ENCODE assay signal across 8 cellular contexts in the genomic region with DNA sequence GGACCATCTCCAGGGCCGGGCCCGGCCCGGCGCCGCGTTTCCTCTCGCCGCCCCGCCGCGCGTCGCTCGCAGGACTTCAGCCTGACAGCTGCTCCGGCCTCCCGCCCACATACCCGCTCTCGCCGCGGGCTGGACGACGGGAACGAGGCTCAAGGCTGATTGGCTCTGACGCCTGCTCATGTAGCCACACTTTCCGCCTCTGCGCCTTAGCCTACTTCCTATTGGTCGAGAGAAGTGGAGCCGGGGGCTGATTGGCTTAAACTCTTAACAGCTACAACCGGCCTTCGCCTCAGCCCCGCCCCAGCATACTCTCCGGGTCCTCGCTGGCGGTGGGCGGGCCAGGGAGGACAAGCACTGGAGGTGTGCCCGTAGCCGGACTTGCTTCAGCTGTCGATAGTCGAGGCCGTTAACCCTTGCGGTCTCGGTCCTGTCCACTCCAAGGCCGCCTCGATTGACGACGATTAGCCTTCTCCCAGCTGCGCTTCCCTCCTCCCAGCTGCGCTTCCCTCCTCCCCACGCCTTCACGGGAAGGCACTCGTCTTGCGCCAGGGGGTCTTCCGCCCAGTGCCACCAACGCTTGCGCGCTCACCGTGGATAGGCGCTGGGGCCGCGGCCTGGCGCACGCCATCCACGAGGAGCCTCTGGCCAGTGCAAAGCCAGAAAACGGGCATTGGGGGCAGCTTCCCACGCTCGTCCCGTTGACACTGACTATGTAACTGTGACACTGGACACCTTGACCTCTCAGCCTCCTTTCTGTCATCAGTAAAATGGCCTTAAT. TPM values are rescaled to one million over a fixed set of nuclear protein-coding genes. Genes with fewer than 3 reads are reported as not detected.
DNase-seq lines count a peak whose midpoint lies in the region; ATAC-seq and TF ChIP-seq lines count a peak whose summit lies in the region.

A gene (minus strand): TSS at position 86 of the 778 bp plus-strand sequence. CDS start 79 bp downstream, at position 7.

- peak within 1 kb of the TSS; percentile 93 for H3K27ac Mint-ChIP-seq in activated CD4-positive, alpha-beta T cell treated with anti-CD3 and anti-CD28 coated beads, Interleukin-2, amount 10 ng/mL, durations not matched to agents 7 days and 5 days

- peaks cover 37% of the 10 kb centered on the region for H3K4me1 Mint-ChIP-seq in activated CD4-positive, alpha-beta T cell treated with anti-CD3 and anti-CD28 coated beads, Interleukin-2, amount 10 ng/mL, durations not matched to agents 7 days and 5 days

- H3K9me3 Mint-ChIP-seq in activated CD4-positive, alpha-beta T cell treated with anti-CD3 and anti-CD28 coated beads, Interleukin-2, amount 10 ng/mL, durations not matched to agents 7 days and 5 days: no peaks in the 10 kb centered on the region

- CTCF ChIA-PET in BJ (lab: Yijun Ruan, JAX): interaction anchor here (0.6 to 3.2 kb wide), 7 partner anchors 11 to 831 kb away, joined by 3 to 13 read pairs (median 3); no protein-coding TSS in a partner anchor
- CTCF ChIA-PET in activated CD4-positive, alpha-beta T cell treated with anti-CD3 and anti-CD28 coated beads, Interleukin-2, amount 10 ng/mL, durations not matched to agents 7 days and 5 days (lab: Charles Lee): interaction anchor here (0.5 to 9.1 kb wide), 10 partner anchors 10 to 765 kb away, joined by 3 to 45 read pairs (median 4); a partner anchor contains a TSS

- peak within 1 kb of the TSS; percentile 91 for H3K4me3 ChIP-seq in BJ (ENCODE audit: low read depth, low read length)

- no peaks in the 10 kb centered on the region for H3K27me3 ChIP-seq in BJ (ENCODE audit: control insufficient read depth, insufficient read depth, low read length)

- peak; percentile 91 for ATAC-seq in GM19324 (IDR thresholded peaks at IDR 0.05; ENCODE audit: low FRiP score, unreplicated experiment)
- ATAC-seq in HG03469 (IDR thresholded peaks at IDR 0.05; ENCODE audit: unreplicated experiment): peak; percentile 92
- ATAC-seq in left colon: peak; percentile 86

- no peak for TF ChIP-seq CTCF in BJ (IDR thresholded peaks at IDR 0.05; ENCODE audit: insufficient read depth, low read depth, low read length)

- peak; percentile 99 for DNase-seq in BJ (ENCODE audit: low read depth)
- peak; percentile 99 for DNase-seq in NCI-H526 treated with DMSO at 0.1 percent for 48 hours (lab: John Stamatoyannopoulos, UW)
- peak; percentile 98 for DNase-seq in activated CD4-positive, alpha-beta T cell treated with anti-CD3 and anti-CD28 coated beads, Interleukin-2, amount 10 ng/mL, durations not matched to agents 7 days and 5 days
- peak; percentile 49 for DNase-seq in cortex of kidney (lab: John Stamatoyannopoulos, UW)
- DNase-seq in left colon: peak; percentile 97 to 100
- DNase-seq in stimulated activated CD4-positive, alpha-beta T cell treated with anti-CD3 and anti-CD28 coated beads, Interleukin-1b, Interleukin-23, amount 100 ng/mL, for 48 hours: peak; percentile 96

- POLR2A ChIA-PET in BJ (lab: Charles Lee): interaction anchor here (0.7 to 1.0 kb wide), 3 partner anchors 8 to 418 kb away, joined by 4 read pairs; no protein-coding TSS in a partner anchor
- POLR2A ChIA-PET in activated CD4-positive, alpha-beta T cell treated with anti-CD3 and anti-CD28 coated beads, Interleukin-2, amount 10 ng/mL, durations not matched to agents 7 days and 5 days (lab: Charles Lee): interaction anchor here (0.6 to 1.0 kb wide), 3 partner anchors 18 to 152 kb away, joined by 3 to 4 read pairs (median 4); a partner anchor contains a TSS

- peaks cover 12% of the 10 kb centered on the region for H3K36me3 Mint-ChIP-seq in activated CD4-positive, alpha-beta T cell treated with anti-CD3 and anti-CD28 coated beads, Interleukin-2, amount 10 ng/mL, durations not matched to agents 7 days and 5 days (ENCODE audit: low read depth)

- H3K4me3 Mint-ChIP-seq in activated CD4-positive, alpha-beta T cell treated with anti-CD3 and anti-CD28 coated beads, Interleukin-2, amount 10 ng/mL, durations not matched to agents 7 days and 5 days: peak within 1 kb of the TSS; percentile 89

- intact Hi-C loops in left colon (cut with DNase I, micrococcal nuclease): no loop called here

- H3K36me3 ChIP-seq in BJ (ENCODE audit: control insufficient read depth, insufficient read depth, low read length): 0 out of 2 replicates have a peak, but pooled peaks cover 1% of the 10 kb centered on the region

- no peaks in the 10 kb centered on the region for H3K27me3 Mint-ChIP-seq in activated CD4-positive, alpha-beta T cell treated with anti-CD3 and anti-CD28 coated beads, Interleukin-2, amount 10 ng/mL, durations not matched to agents 7 days and 5 days

RNA-seq across cellular contexts. Expression of the gene that starts here (rescaled TPM):
- polyA plus RNA-seq in BJ (2011; rRNA removed): 19.4 and 19.7 TPM in 2 replicates
- polyA minus RNA-seq in BJ (2011; rRNA and poly(A)+ RNA removed): 13.6 and 16.9 TPM in 2 replicates
- total RNA-seq in activated CD4-positive, alpha-beta T cell treated with anti-CD3 and anti-CD28 coated beads, Interleukin-2, amount 10 ng/mL, durations not matched to agents 7 days and 5 days: 10 to 100 TPM; 12.5 to 13.7 TPM
- total RNA-seq in left colon: 10 to 100 TPM; 40.2 to 51.9 TPM

Comparison
In these comparisons a context has a peak if more than half of its experiments do, and no peak if none do; other contexts are left out.
1. Peak in every context shown above with its lines: DNase-seq, ATAC-seq and H3K4me3 ChIP-seq.
2. DNase-seq: peak in every context shown above with its lines; median percentile 99 in BJ; 99 in NCI-H526 treated with DMSO at 0.1 percent for 48 hours; 98 in left colon; 98 in activated CD4-positive, alpha-beta T cell treated with anti-CD3 and anti-CD28 coated beads, Interleukin-2, amount 10 ng/mL, durations not matched to agents 7 days and 5 days; 96 in stimulated activated CD4-positive, alpha-beta T cell treated with anti-CD3 and anti-CD28 coated beads, Interleukin-1b, Interleukin-23, amount 100 ng/mL, for 48 hours; 49 in cortex of kidney.